8 cellular contexts compared by ENCODE assay signal in genomic region chr14:104688755-104689619, GRCh38. TPM values are rescaled to one million over a fixed set of nuclear protein-coding genes. Genes with fewer than 3 reads are reported as not detected.
DNase-seq lines count a peak whose midpoint lies in the region; ATAC-seq and TF ChIP-seq lines count a peak whose summit lies in the region.

TSS of gene INF2 (plus strand) at chr14:104689618. CDS start at chr14:104701366, 11,748 bp downstream.

- peak within 1 kb of the TSS; percentile 80 to 95 (median 89) for H3K27ac ChIP-seq in BLaER1 treated with 17β-estradiol and CSF1 and Interleukin-3, amounts not matched to agents 10 nM and 100 nM
- H3K27ac ChIP-seq in epithelial cell of prostate, result peak within 1 kb of the TSS; percentile 88

- H3K4me1 Mint-ChIP-seq in mesothelial cell of epicardium, result peaks cover 37% of the 10 kb centered on the region
- peaks cover 57% of the 10 kb centered on the region for H3K4me1 Mint-ChIP-seq in stimulated activated naive CD8-positive, alpha-beta T cell treated with anti-CD3 and anti-CD28 coated beads, Interleukin-15, Interleukin-2, amounts not matched to agents 100 ng/mL and 50 ng/mL, for 24 hours (ENCODE audit: low read depth)

- H3K4me1 ChIP-seq in BLaER1 treated with 17β-estradiol and CSF1 and Interleukin-3, amounts not matched to agents 10 nM and 100 nM, result peaks cover 67 to 79% (median 71%) of the 10 kb centered on the region in 10 experiments

- peak within 1 kb of the TSS; percentile 66 for H3K4me3 Mint-ChIP-seq in mesothelial cell of epicardium
- H3K4me3 Mint-ChIP-seq in stimulated activated naive CD8-positive, alpha-beta T cell treated with anti-CD3 and anti-CD28 coated beads, Interleukin-15, Interleukin-2, amounts not matched to agents 100 ng/mL and 50 ng/mL, for 24 hours, result peak within 1 kb of the TSS; percentile 79

- H3K27ac Mint-ChIP-seq in mesothelial cell of epicardium, result peak within 1 kb of the TSS; percentile 39
- H3K27ac Mint-ChIP-seq in stimulated activated naive CD8-positive, alpha-beta T cell treated with anti-CD3 and anti-CD28 coated beads, Interleukin-15, Interleukin-2, amounts not matched to agents 100 ng/mL and 50 ng/mL, for 24 hours, result peak within 1 kb of the TSS; percentile 58

- peak within 1 kb of the TSS; percentile 96 to 100 (median 100) for H3K4me2 ChIP-seq in BLaER1 treated with 17β-estradiol and CSF1 and Interleukin-3, amounts not matched to agents 10 nM and 100 nM

- no peaks in the 10 kb centered on the region for H3K9me3 ChIP-seq in BLaER1 treated with 17β-estradiol and CSF1 and Interleukin-3, amounts not matched to agents 10 nM and 100 nM (replicated peaks in 1 of 11)

- H3K27me3 ChIP-seq in BLaER1 treated with 17β-estradiol and CSF1 and Interleukin-3, amounts not matched to agents 10 nM and 100 nM, result no peaks in the 10 kb centered on the region

- no peaks in the 10 kb centered on the region for H3K9me3 Mint-ChIP-seq in mesothelial cell of epicardium
- H3K9me3 Mint-ChIP-seq in stimulated activated naive CD8-positive, alpha-beta T cell treated with anti-CD3 and anti-CD28 coated beads, Interleukin-15, Interleukin-2, amounts not matched to agents 100 ng/mL and 50 ng/mL, for 24 hours, result no peaks in the 10 kb centered on the region

- H3K9ac ChIP-seq in BLaER1 treated with 17β-estradiol and CSF1 and Interleukin-3, amounts not matched to agents 10 nM and 100 nM, result peak within 1 kb of the TSS; percentile 88 to 98 (median 94)

- H3K4me3 ChIP-seq in BLaER1 treated with 17β-estradiol and CSF1 and Interleukin-3, amounts not matched to agents 10 nM and 100 nM, result peak within 1 kb of the TSS; percentile 81 to 100 (median 99)

- H3K27me3 Mint-ChIP-seq in mesothelial cell of epicardium (ENCODE audit: low read depth), result no peaks in the 10 kb centered on the region
- H3K27me3 Mint-ChIP-seq in stimulated activated naive CD8-positive, alpha-beta T cell treated with anti-CD3 and anti-CD28 coated beads, Interleukin-15, Interleukin-2, amounts not matched to agents 100 ng/mL and 50 ng/mL, for 24 hours, result no peaks in the 10 kb centered on the region

- DNase-seq in NCI-H2227 treated with DMSO at 0.1 percent for 48 hours (lab: John Stamatoyannopoulos, UW), result peak; percentile 37
- peak; percentile 56 for DNase-seq in activated CD8-positive, alpha-beta memory T cell treated with anti-CD3 and anti-CD28 coated beads, Interleukin-2, amount 50 U/mL, for 4 hours
- DNase-seq in epithelial cell of prostate (ENCODE audit: low read depth, low spot score), result no peak
- peak; percentile 54 to 58 for DNase-seq in mesothelial cell of epicardium (ENCODE audit: low spot score in 2 of 2, unreplicated experiment in 2 of 2)

- peak; percentile 63 for ATAC-seq in GM19455 (IDR thresholded peaks at IDR 0.05; ENCODE audit: unreplicated experiment)
- ATAC-seq in HG03097 (IDR thresholded peaks at IDR 0.05; ENCODE audit: low FRiP score, unreplicated experiment), result no peak

- TF ChIP-seq CTCF in mesothelial cell of epicardium (IDR thresholded peaks at IDR 0.05; ENCODE audit: unreplicated experiment), result no peak

- no peaks in the 10 kb centered on the region for H3K36me3 Mint-ChIP-seq in mesothelial cell of epicardium
- no peaks in the 10 kb centered on the region for H3K36me3 Mint-ChIP-seq in stimulated activated naive CD8-positive, alpha-beta T cell treated with anti-CD3 and anti-CD28 coated beads, Interleukin-15, Interleukin-2, amounts not matched to agents 100 ng/mL and 50 ng/mL, for 24 hours (ENCODE audit: low read depth)

- peaks cover 36 to 44% (median 42%) of the 10 kb centered on the region in 11 experiments for H4K20me1 ChIP-seq in BLaER1 treated with 17β-estradiol and CSF1 and Interleukin-3, amounts not matched to agents 10 nM and 100 nM

- peaks cover 0 to 30% (median 14%) of the 10 kb centered on the region in 11 experiments; a peak in 11 of 22 replicates for H3K36me3 ChIP-seq in BLaER1 treated with 17β-estradiol and CSF1 and Interleukin-3, amounts not matched to agents 10 nM and 100 nM

RNA-seq across cellular contexts. Expression of gene INF2, which starts in this region (rescaled TPM):
- total RNA-seq in mesothelial cell of epicardium, result 90.2 to 92.8 TPM (median 92.5 TPM) in 3 replicates
